16 cellular contexts compared by ENCODE assay signal in the genomic region with DNA sequence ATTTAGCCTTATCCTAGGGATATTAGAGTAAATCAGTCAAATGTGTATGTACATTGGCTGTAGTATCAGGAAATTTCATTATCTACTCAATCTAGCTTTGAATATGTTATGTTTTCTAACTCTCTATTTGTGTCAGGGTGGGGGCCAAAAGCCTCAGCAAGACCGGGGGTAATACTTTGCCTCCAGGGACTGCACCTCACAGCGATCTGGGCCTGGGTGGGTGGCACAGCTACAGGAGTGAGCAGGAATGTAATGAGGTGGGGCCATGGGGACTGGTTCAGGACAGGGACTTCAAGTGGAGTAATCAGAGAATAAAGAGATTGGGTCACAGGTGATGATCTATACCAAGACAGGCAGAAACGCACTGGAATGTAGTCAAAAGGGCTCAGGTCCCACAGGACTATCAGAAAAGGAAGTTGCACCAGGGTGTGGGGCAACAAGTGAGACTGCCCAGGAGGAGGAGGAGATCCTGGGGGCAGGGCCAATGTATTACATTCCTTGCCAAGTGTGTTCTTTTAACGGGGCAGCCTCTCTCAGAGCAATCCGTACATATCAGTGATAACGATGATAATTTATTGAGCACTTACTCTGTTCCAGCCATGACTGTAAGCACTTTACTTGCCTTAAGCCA. TPM values are rescaled to one million over a fixed set of nuclear protein-coding genes. Genes with fewer than 3 reads are reported as not detected.
A peak's percentile ranks its signal among the peaks of the same experiment; 100 is the strongest.
DNase-seq lines count a peak whose midpoint lies in the region; ATAC-seq, FAIRE-seq and TF ChIP-seq lines count a peak whose summit lies in the region.
"Had no signal": no experiment of that assay in that cellular context is flagged by ENCODE, and none has a peak within 500 bp of the region (broad histone marks: within the 10 kb centered on the region; RNA-seq: fewer than 3 reads in every experiment).

No MANE protein-coding gene starts in this region.

- H3K4me3 Mint-ChIP-seq in endodermal cell = no peak overlapping the region
- no peak overlapping the region for H3K4me3 Mint-ChIP-seq in stimulated activated effector memory CD8-positive, alpha-beta T cell treated with anti-CD3 and anti-CD28 coated beads, Interleukin-12 subunit alpha, Interleukin-12 subunit beta, amount 100 ng/mL, for 72 hours
- no peak overlapping the region for H3K4me3 Mint-ChIP-seq in activated CD4-positive, alpha-beta memory T cell treated with anti-CD3 and anti-CD28 coated beads for 36 hours
- H3K4me3 Mint-ChIP-seq: CD4-positive, alpha-beta T cell; T-helper 1 cell treated with Interleukin-12 subunit alpha and Interleukin-12 subunit beta and Interleukin-4 antibody, amounts not matched to agents 30 μg/mL and 1 μg/mL, for 36 hours had no signal

- H3K27ac Mint-ChIP-seq in endodermal cell = no peak overlapping the region
- H3K27ac Mint-ChIP-seq in stimulated activated effector memory CD8-positive, alpha-beta T cell treated with anti-CD3 and anti-CD28 coated beads, Interleukin-12 subunit alpha, Interleukin-12 subunit beta, amount 100 ng/mL, for 72 hours = peak overlapping the region; percentile 80
- H3K27ac Mint-ChIP-seq in activated CD4-positive, alpha-beta memory T cell treated with anti-CD3 and anti-CD28 coated beads for 36 hours = no peak overlapping the region
- H3K27ac Mint-ChIP-seq: CD4-positive, alpha-beta T cell; T-helper 1 cell treated with Interleukin-12 subunit alpha and Interleukin-12 subunit beta and Interleukin-4 antibody, amounts not matched to agents 30 μg/mL and 1 μg/mL, for 36 hours had no signal

- peak; percentile 69 for FAIRE-seq in GM18507 (lab: Jason Lieb, UNC)

- H3K9me3 ChIP-seq in endodermal cell (ENCODE audit: control insufficient read depth, low read length) (peaks cover 4% of the 10 kb centered on the region), prostate gland (no peaks in the 10 kb centered on the region), WERI-Rb-1 (ENCODE audit: severe bottlenecking) (no peaks in the 10 kb centered on the region)

- H3K36me3 ChIP-seq in endodermal cell (ENCODE audit: control insufficient read depth, insufficient read depth, low read length) (peaks cover 5% of the 10 kb centered on the region), prostate gland (no peaks in the 10 kb centered on the region), WERI-Rb-1 (peaks cover 8% of the 10 kb centered on the region; the same call in 1 of the 2 replicates)

- no peaks in the 10 kb centered on the region for H3K9me3 Mint-ChIP-seq in endodermal cell
- H3K9me3 Mint-ChIP-seq in stimulated activated effector memory CD8-positive, alpha-beta T cell treated with anti-CD3 and anti-CD28 coated beads, Interleukin-12 subunit alpha, Interleukin-12 subunit beta, amount 100 ng/mL, for 72 hours = no peaks in the 10 kb centered on the region
- H3K9me3 Mint-ChIP-seq in activated CD4-positive, alpha-beta memory T cell treated with anti-CD3 and anti-CD28 coated beads for 36 hours = no peaks in the 10 kb centered on the region
- H3K9me3 Mint-ChIP-seq: CD4-positive, alpha-beta T cell; T-helper 1 cell treated with Interleukin-12 subunit alpha and Interleukin-12 subunit beta and Interleukin-4 antibody, amounts not matched to agents 30 μg/mL and 1 μg/mL, for 36 hours had no signal

- no peaks in the 10 kb centered on the region for H3K27me3 Mint-ChIP-seq in endodermal cell (ENCODE audit: insufficient read depth)
- no peaks in the 10 kb centered on the region for H3K27me3 Mint-ChIP-seq in activated CD4-positive, alpha-beta memory T cell treated with anti-CD3 and anti-CD28 coated beads for 36 hours
- H3K27me3 Mint-ChIP-seq: CD4-positive, alpha-beta T cell had no signal

- H3K9ac ChIP-seq in endodermal cell (ENCODE audit: extremely low read depth, low read length, poor library complexity, severe bottlenecking) = no peak overlapping the region

- H3K4me3 ChIP-seq in endodermal cell (ENCODE audit: low read length) (no peak overlapping the region), prostate gland (no peak overlapping the region), WERI-Rb-1 (ENCODE audit: low read depth, low read length) (no peak overlapping the region)

- peaks cover 5% of the 10 kb centered on the region for H3K4me1 Mint-ChIP-seq in endodermal cell
- H3K4me1 Mint-ChIP-seq in stimulated activated effector memory CD8-positive, alpha-beta T cell treated with anti-CD3 and anti-CD28 coated beads, Interleukin-12 subunit alpha, Interleukin-12 subunit beta, amount 100 ng/mL, for 72 hours = peaks cover 34% of the 10 kb centered on the region
- H3K4me1 Mint-ChIP-seq in activated CD4-positive, alpha-beta memory T cell treated with anti-CD3 and anti-CD28 coated beads for 36 hours (ENCODE audit: low read depth) = peaks cover 16% of the 10 kb centered on the region

- POLR2A ChIA-PET in activated CD4-positive, alpha-beta memory T cell treated with anti-CD3 and anti-CD28 coated beads for 36 hours (lab: Charles Lee) = no interaction called here

- WGBS in endodermal cell (ENCODE audit: insufficient coverage in 1 of 2, insufficient read length in 1 of 2), 2 experiments = 94 to 97% methylated on average over 5 to 6 of the region's 6 CpGs
- 41% methylated on average over 6 of the region's 6 CpGs for WGBS in prostate gland

- no peak for TF ChIP-seq POLR2A in prostate gland (IDR thresholded peaks at IDR 0.05)

- no peak overlapping the region for H3K27ac ChIP-seq in endodermal cell (ENCODE audit: low read depth, low read length)
- no peak overlapping the region for H3K27ac ChIP-seq in prostate gland
- no peak overlapping the region for H3K27ac ChIP-seq in WERI-Rb-1

- H3K27me3 ChIP-seq in endodermal cell (ENCODE audit: control insufficient read depth, insufficient read depth, low read length, poor library complexity, severe bottlenecking) = no peaks in the 10 kb centered on the region
- H3K27me3 ChIP-seq in prostate gland (replicated peaks; ENCODE audit: insufficient read depth) = no peaks in the 10 kb centered on the region
- H3K27me3 ChIP-seq in WERI-Rb-1 (ENCODE audit: insufficient read depth, low read depth, severe bottlenecking) = no peaks in the 10 kb centered on the region

- H3K4me1 ChIP-seq in endodermal cell (ENCODE audit: control insufficient read depth, insufficient read depth, low read length) (no peaks in the 10 kb centered on the region), prostate gland (replicated peaks) (peaks cover 6% of the 10 kb centered on the region)

- no peak for TF ChIP-seq CTCF in endodermal cell (conservative IDR thresholded peaks at IDR 0.05)
- no peak for TF ChIP-seq CTCF in prostate gland (IDR thresholded peaks at IDR 0.05)
- TF ChIP-seq CTCF in WERI-Rb-1 (IDR thresholded peaks at IDR 0.05; ENCODE audit: low read depth, low read length) = no peak

- DNase-seq in GM18507 (ENCODE audit: extremely low spot score, insufficient read length, low read depth) (no peak), MV-4-11 (lab: John Stamatoyannopoulos, UW) (peak; percentile 74), endodermal cell (peak; percentile 21), prostate gland (ENCODE audit: low spot score) (no peak), WERI-Rb-1 (no peak)
- no peak for DNase-seq in stimulated activated effector memory CD8-positive, alpha-beta T cell treated with anti-CD3 and anti-CD28 coated beads, Interleukin-12 subunit alpha, Interleukin-12 subunit beta, amount 100 ng/mL, for 72 hours (ENCODE audit: low spot score in 2 of 2)
- DNase-seq in activated CD4-positive, alpha-beta memory T cell treated with anti-CD3 and anti-CD28 coated beads for 36 hours = no peak
- DNase-seq: activated T-cell treated with anti-CD3 and anti-CD28 coated beads, Interleukin-2, amount 50 U/mL, for 1 hour; amniotic stem cell; CD4-positive, alpha-beta T cell; cerebellar nuclear complex; foreskin melanocyte; NCI-H2029 treated with DMSO at 0.1 percent for 48 hours; NCI-H526 treated with DMSO at 0.1 percent for 48 hours; stimulated activated CD4-positive, alpha-beta T cell treated with anti-CD3 and anti-CD28 coated beads, Interleukin-12 subunit alpha, Interleukin-12 subunit beta, amount 100 ng/mL, for 4 hours had no signal

- peak; percentile 29 for ATAC-seq in stimulated activated effector memory CD8-positive, alpha-beta T cell treated with anti-CD3 and anti-CD28 coated beads, Interleukin-12 subunit alpha, Interleukin-12 subunit beta, amount 100 ng/mL, for 72 hours

- peaks cover 34% of the 10 kb centered on the region for H3K36me3 Mint-ChIP-seq in endodermal cell (ENCODE audit: low read depth)
- peaks cover 44% of the 10 kb centered on the region for H3K36me3 Mint-ChIP-seq in stimulated activated effector memory CD8-positive, alpha-beta T cell treated with anti-CD3 and anti-CD28 coated beads, Interleukin-12 subunit alpha, Interleukin-12 subunit beta, amount 100 ng/mL, for 72 hours
- peaks cover 24% of the 10 kb centered on the region for H3K36me3 Mint-ChIP-seq in activated CD4-positive, alpha-beta memory T cell treated with anti-CD3 and anti-CD28 coated beads for 36 hours

- CTCF ChIA-PET in activated CD4-positive, alpha-beta memory T cell treated with anti-CD3 and anti-CD28 coated beads for 36 hours (lab: Charles Lee) = no interaction called here

- intact Hi-C loops in prostate gland (cut with DNase I) = no loop called here
- intact Hi-C loops in activated CD4-positive, alpha-beta memory T cell treated with anti-CD3 and anti-CD28 coated beads for 36 hours (cut with micrococcal nuclease) = loop anchor here (5.0 kb wide), 1 partner anchor 624 kb away; no protein-coding TSS in a partner anchor

RNA-seq across cellular contexts. Expression of a gene that starts 54.0 kb away (rescaled TPM):
- total RNA-seq in endodermal cell (10 to 100 TPM; 35.8 to 41.2 TPM), prostate gland (10 to 100 TPM; 18.2 to 26.4 TPM)
- polyA plus RNA-seq in endodermal cell (2013, experiment 1 of 2) = 63.0 TPM
- polyA plus RNA-seq in endodermal cell (2013, experiment 2 of 2) = 54.4 TPM
- total RNA-seq in activated CD4-positive, alpha-beta memory T cell treated with anti-CD3 and anti-CD28 coated beads for 36 hours = 10 to 100 TPM; 19.0 to 21.3 TPM

Comparison
In these comparisons a context has a peak if more than half of its experiments do, and no peak if none do; other contexts are left out.
1. DNase-seq: peak in MV-4-11 (single experiment) and endodermal cell (single experiment); none in GM18507 (single experiment), stimulated activated effector memory CD8-positive, alpha-beta T cell treated with anti-CD3 and anti-CD28 coated beads, Interleukin-12 subunit alpha, Interleukin-12 subunit beta, amount 100 ng/mL, for 72 hours (0 of 2), prostate gland (single experiment), activated CD4-positive, alpha-beta memory T cell treated with anti-CD3 and anti-CD28 coated beads for 36 hours (single experiment) and WERI-Rb-1 (single experiment).